ENCODE assay signal across 19 cellular contexts in the genomic region with DNA sequence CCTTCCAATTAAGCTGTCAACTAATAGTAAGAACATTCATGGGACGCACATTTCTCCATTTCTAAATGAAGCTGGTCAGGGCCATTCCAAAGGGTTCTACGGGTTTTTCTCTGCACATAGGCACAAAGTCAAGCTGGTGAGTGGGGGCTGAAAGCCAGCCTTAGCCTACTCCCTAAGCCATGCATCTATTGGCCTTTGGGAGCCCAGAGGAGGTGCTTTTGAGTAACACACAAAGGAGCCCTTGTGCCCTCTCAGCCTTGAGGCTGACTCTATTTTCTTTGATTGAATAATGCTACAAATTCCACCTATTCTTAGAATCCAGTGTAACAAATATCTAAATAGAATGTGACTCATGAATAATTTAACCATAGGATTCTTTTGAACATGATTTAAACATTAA.
DNase-seq lines count a peak whose midpoint lies in the region; ATAC-seq lines count a peak whose summit lies in the region.
"Had no signal": no experiment of that assay in that cellular context is flagged by ENCODE, and none has a peak within 500 bp of the region (broad histone marks: within the 10 kb centered on the region; RNA-seq: fewer than 3 reads in every experiment).

No MANE protein-coding gene starts in this region.

- H2BK12ac ChIP-seq in neuronal stem cell (ENCODE audit: low read length): no peak overlapping the region

- no peak overlapping the region for H3K27ac Mint-ChIP-seq in natural killer cell treated with Interleukin-12 subunit alpha and Interleukin-12 subunit beta and Interleukin-15 and Interleukin-18, amount 100 ng/mL, for 72 hours
- H3K27ac Mint-ChIP-seq: activated naive CD8-positive, alpha-beta T cell; brain; CD4-positive, CD25-positive, alpha-beta regulatory T cell; endodermal cell; naive thymus-derived CD4-positive, alpha-beta T cell had no signal

- no peak for ATAC-seq in natural killer cell treated with Interleukin-12 subunit alpha and Interleukin-12 subunit beta and Interleukin-15 and Interleukin-18, amount 100 ng/mL, for 72 hours
- ATAC-seq: naive thymus-derived CD4-positive, alpha-beta T cell; stimulated activated naive CD8-positive, alpha-beta T cell treated with anti-CD3 and anti-CD28 coated beads, Interleukin-15, Interleukin-2, amounts not matched to agents 100 U/mL and 50 U/mL, for 24 hours had no signal

- H3K9me3 Mint-ChIP-seq in natural killer cell treated with Interleukin-12 subunit alpha and Interleukin-12 subunit beta and Interleukin-15 and Interleukin-18, amount 100 ng/mL, for 72 hours: no peaks in the 10 kb centered on the region
- H3K9me3 Mint-ChIP-seq: endodermal cell had no signal

- H2BK120ac ChIP-seq in neuronal stem cell (ENCODE audit: low read depth, low read length): no peak overlapping the region

- no peak overlapping the region for H2BK15ac ChIP-seq in neuronal stem cell (ENCODE audit: low read length)

- no peak overlapping the region for H4K91ac ChIP-seq in neuronal stem cell (ENCODE audit: low read depth, low read length, poor library complexity)

- H3K4me1 ChIP-seq in neuronal stem cell (ENCODE audit: control insufficient read depth in 2 of 2, insufficient read depth in 1 of 2, low read depth in 1 of 2, low read length in 2 of 2): peaks cover 1 to 13% of the 10 kb centered on the region in 2 donors
- H3K4me1 ChIP-seq: transverse colon had no signal

- DNase-seq in ELR (ENCODE audit: low read depth) (peak; percentile 8), RPMI7951 (ENCODE audit: low read depth) (peak; percentile 54), foreskin melanocyte (peak; percentile 91), neuronal stem cell (ENCODE audit: low spot score) (peak; percentile 66), NCI-H2227 treated with DMSO at 0.1 percent for 48 hours (lab: John Stamatoyannopoulos, UW) (no peak)
- no peak for DNase-seq in activated effector memory CD4-positive, alpha-beta T cell treated with anti-CD3 and anti-CD28 coated beads, Interleukin-2, amount 50 U/mL, for 16 hours
- DNase-seq in natural killer cell treated with Interleukin-12 subunit alpha and Interleukin-12 subunit beta and Interleukin-15 and Interleukin-18, amount 100 ng/mL, for 72 hours (ENCODE audit: low spot score): no peak
- no peak for DNase-seq in stimulated activated CD4-positive, alpha-beta T cell treated with anti-CD3 and anti-CD28 coated beads, Interleukin-2, amount 100 ng/mL, for 48 hours
- DNase-seq: CD4-positive, CD25-positive, alpha-beta regulatory T cell; endodermal cell; naive thymus-derived CD4-positive, alpha-beta T cell; NCI-H1105 treated with DMSO at 0.1 percent for 48 hours; NCI-H524 treated with DMSO at 0.1 percent for 48 hours; posterior cingulate gyrus; stimulated activated naive CD8-positive, alpha-beta T cell treated with anti-CD3 and anti-CD28 coated beads, Interleukin-15, Interleukin-2, amounts not matched to agents 100 U/mL and 50 U/mL, for 24 hours; transverse colon had no signal

- H2AK5ac ChIP-seq in neuronal stem cell (ENCODE audit: low read depth, low read length): no peak overlapping the region

- no peak overlapping the region for H3K18ac ChIP-seq in neuronal stem cell (ENCODE audit: low read length)

- no peaks in the 10 kb centered on the region for H3K4me1 Mint-ChIP-seq in natural killer cell treated with Interleukin-12 subunit alpha and Interleukin-12 subunit beta and Interleukin-15 and Interleukin-18, amount 100 ng/mL, for 72 hours (ENCODE audit: low read depth in 2 of 2)
- H3K4me1 Mint-ChIP-seq: CD4-positive, CD25-positive, alpha-beta regulatory T cell; naive thymus-derived CD4-positive, alpha-beta T cell had no signal

- no peak overlapping the region for H3K4ac ChIP-seq in neuronal stem cell (ENCODE audit: low read length)

- peak overlapping the region; percentile 15 for H2AFZ ChIP-seq in neuronal stem cell (ENCODE audit: low read length)

- H3K14ac ChIP-seq in neuronal stem cell (ENCODE audit: low read length): no peak overlapping the region

- no peaks in the 10 kb centered on the region for H3K9me3 ChIP-seq in neuronal stem cell (replicated peaks in 1 of 2; ENCODE audit: control insufficient read depth in 2 of 2, insufficient read depth in 1 of 2, low read depth in 1 of 2, low read length in 2 of 2)
- H3K9me3 ChIP-seq: transverse colon had no signal

- no peak overlapping the region for H3K4me2 ChIP-seq in neuronal stem cell (ENCODE audit: insufficient read depth, low read length, poor library complexity, severe bottlenecking)

- H3K27ac ChIP-seq in neuronal stem cell (replicated peaks; ENCODE audit: low read length): no peak overlapping the region
- H3K27ac ChIP-seq: skin epidermis, transverse colon had no signal

- no peaks in the 10 kb centered on the region for H3K27me3 Mint-ChIP-seq in natural killer cell treated with Interleukin-12 subunit alpha and Interleukin-12 subunit beta and Interleukin-15 and Interleukin-18, amount 100 ng/mL, for 72 hours
- H3K27me3 Mint-ChIP-seq: brain; CD4-positive, CD25-positive, alpha-beta regulatory T cell had no signal

- H3K9ac ChIP-seq in neuronal stem cell (ENCODE audit: low read depth, low read length, poor library complexity): no peak overlapping the region

- H4K8ac ChIP-seq in neuronal stem cell (ENCODE audit: low read depth, low read length): no peak overlapping the region

- H3K79me1 ChIP-seq in neuronal stem cell (ENCODE audit: low read depth, low read length): no peaks in the 10 kb centered on the region

- no CpG with 5 or more reads among the region's 2 CpGs for WGBS in neuronal stem cell (ENCODE audit: extremely low coverage in 2 of 2, insufficient read length in 2 of 2, insufficient replicate concordance in 1 of 2), 2 donors

- no peaks in the 10 kb centered on the region for H3K36me3 Mint-ChIP-seq in natural killer cell treated with Interleukin-12 subunit alpha and Interleukin-12 subunit beta and Interleukin-15 and Interleukin-18, amount 100 ng/mL, for 72 hours
- H3K36me3 Mint-ChIP-seq: activated naive CD8-positive, alpha-beta T cell; brain; CD4-positive, CD25-positive, alpha-beta regulatory T cell; naive thymus-derived CD4-positive, alpha-beta T cell had no signal

- no peaks in the 10 kb centered on the region for H3K36me3 ChIP-seq in neuronal stem cell (replicated peaks in 1 of 2; ENCODE audit: control insufficient read depth in 2 of 2, insufficient read depth in 2 of 2, low read length in 2 of 2)
- H3K36me3 ChIP-seq: transverse colon had no signal

- H3K4me3 ChIP-seq in neuronal stem cell (ENCODE audit: low read length in 2 of 2): no peak overlapping the region
- H3K4me3 ChIP-seq: skin epidermis, transverse colon had no signal

- no peaks in the 10 kb centered on the region for H3K27me3 ChIP-seq in neuronal stem cell (ENCODE audit: control insufficient read depth in 3 of 3, insufficient read depth in 3 of 3, low read depth in 1 of 3, low read length in 3 of 3)
- H3K27me3 ChIP-seq: transverse colon had no signal

- no peak overlapping the region for H2BK5ac ChIP-seq in neuronal stem cell (ENCODE audit: low read length)

- H3K4me3 Mint-ChIP-seq in natural killer cell treated with Interleukin-12 subunit alpha and Interleukin-12 subunit beta and Interleukin-15 and Interleukin-18, amount 100 ng/mL, for 72 hours: no peak overlapping the region
- H3K4me3 Mint-ChIP-seq: activated naive CD8-positive, alpha-beta T cell; brain; CD4-positive, CD25-positive, alpha-beta regulatory T cell; endodermal cell; naive thymus-derived CD4-positive, alpha-beta T cell had no signal

- H3K23ac ChIP-seq in neuronal stem cell (ENCODE audit: low read depth, low read length, poor library complexity): no peak overlapping the region

Comparison
In these comparisons a context has a peak if more than half of its experiments do, and no peak if none do; other contexts are left out.
1. DNase-seq: peak in ELR (single experiment), RPMI7951 (single experiment), foreskin melanocyte (single experiment) and neuronal stem cell (single experiment); none in activated effector memory CD4-positive, alpha-beta T cell treated with anti-CD3 and anti-CD28 coated beads, Interleukin-2, amount 50 U/mL, for 16 hours (single experiment), natural killer cell treated with Interleukin-12 subunit alpha and Interleukin-12 subunit beta and Interleukin-15 and Interleukin-18, amount 100 ng/mL, for 72 hours (single experiment), stimulated activated CD4-positive, alpha-beta T cell treated with anti-CD3 and anti-CD28 coated beads, Interleukin-2, amount 100 ng/mL, for 48 hours (0 of 2) and NCI-H2227 treated with DMSO at 0.1 percent for 48 hours (single experiment).